8 cellular contexts compared by ENCODE assay signal in genomic region chr4:147136783-147137182, GRCh38.
"Had no signal": no experiment of that assay in that cellular context is flagged by ENCODE, and none has a peak within 500 bp of the region (broad histone marks: within the 10 kb centered on the region; RNA-seq: fewer than 3 reads in every experiment).

No MANE protein-coding gene starts in this region.

- H3K27me3 ChIP-seq: esophagus squamous epithelium, transverse colon had no signal

- ATAC-seq: activated CD4-positive, CD25-positive, alpha-beta regulatory T cell treated with anti-CD3 and anti-CD28 coated beads, Interleukin-2, amount 50 U/mL, for 24 hours had no signal

- H3K4me3 ChIP-seq: esophagus squamous epithelium, lung, skin epidermis, transverse colon had no signal

- DNase-seq: amygdala, esophagus squamous epithelium, nephron progenitor cell, T-helper 2 cell, transverse colon had no signal

- H3K36me3 ChIP-seq: esophagus squamous epithelium, transverse colon had no signal

- H3K27ac ChIP-seq: transverse colon had no signal

- H3K9me3 ChIP-seq: esophagus squamous epithelium, transverse colon had no signal

- H3K4me1 ChIP-seq: transverse colon had no signal
